In the genomic region with DNA sequence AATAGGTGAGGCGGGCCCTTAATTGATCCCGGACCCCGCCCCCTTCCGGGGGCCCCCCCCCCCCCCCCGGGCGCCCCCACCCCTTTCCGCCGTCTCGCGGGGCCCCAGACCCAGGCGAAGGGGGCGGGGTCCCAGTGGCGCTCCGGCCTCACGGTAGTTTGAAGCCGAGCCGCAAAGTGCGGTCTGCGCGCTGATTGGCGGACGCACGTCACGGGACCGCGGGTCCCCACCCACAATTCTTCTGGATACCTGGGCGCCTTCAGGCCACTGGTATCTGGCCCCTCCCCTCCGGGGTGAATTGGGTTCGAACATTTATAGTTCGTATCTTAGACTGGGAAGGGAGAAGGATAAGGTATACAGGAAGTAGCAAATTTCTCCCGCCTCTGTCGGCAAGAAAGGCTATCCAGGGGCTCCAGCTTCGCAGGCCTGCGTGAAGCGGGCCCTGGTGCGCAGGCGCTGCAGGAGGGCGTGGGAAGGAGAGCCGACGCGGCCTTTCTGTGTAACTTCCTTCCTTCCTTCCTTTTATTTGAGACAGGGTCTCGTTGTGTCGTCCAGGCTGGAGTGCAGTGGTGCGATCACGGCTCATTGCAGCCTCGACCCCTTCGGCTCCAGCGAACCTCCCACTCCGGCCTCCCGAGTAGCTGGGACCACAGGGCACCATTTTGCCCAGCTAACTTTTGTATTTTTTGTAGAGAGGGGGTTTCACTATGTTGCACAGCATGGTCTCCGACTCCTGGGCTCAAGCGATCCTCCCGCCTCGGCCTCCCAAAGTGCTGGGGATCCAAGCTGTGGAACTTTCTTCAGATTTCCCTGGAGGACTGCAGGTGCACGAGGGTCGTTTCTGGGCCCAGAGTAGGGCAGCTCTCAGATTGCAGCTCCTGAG, we compare ENCODE assay signal across 8 cellular contexts. TPM values are rescaled to one million over a fixed set of nuclear protein-coding genes. Genes with fewer than 3 reads are reported as not detected.
DNase-seq lines count a peak whose midpoint lies in the region; ATAC-seq lines count a peak whose summit lies in the region.

No MANE protein-coding gene starts in this region.

- peak overlapping the region; percentile 76 for H3K4me3 ChIP-seq in BLaER1

- peaks cover 4% of the 10 kb centered on the region for H3K27me3 Mint-ChIP-seq in activated CD4-positive, alpha-beta T cell treated with anti-CD3 and anti-CD28 coated beads, Interleukin-2, amount 10 ng/mL, durations not matched to agents 24 days and 14 days

- H3K9me3 ChIP-seq in BLaER1 = no peaks in the 10 kb centered on the region

- peaks cover 33% of the 10 kb centered on the region for H3K4me1 Mint-ChIP-seq in activated CD4-positive, alpha-beta T cell treated with anti-CD3 and anti-CD28 coated beads, Interleukin-2, amount 10 ng/mL, durations not matched to agents 24 days and 14 days

- ATAC-seq in GM19328 (IDR thresholded peaks at IDR 0.05; ENCODE audit: unreplicated experiment) (peak; percentile 72), HG03469 (IDR thresholded peaks at IDR 0.05; ENCODE audit: unreplicated experiment) (peak; percentile 86), left lobe of liver (peak; percentile 94)

- peak overlapping the region; percentile 88 for H3K27ac ChIP-seq in BLaER1

- peaks cover 21% of the 10 kb centered on the region for H3K36me3 ChIP-seq in BLaER1

- peak overlapping the region; percentile 92 for H3K4me2 ChIP-seq in BLaER1

- DNase-seq in NCI-H526 (lab: John Stamatoyannopoulos, UW) = peak; percentile 92 to 99
- peak; percentile 99 for DNase-seq in activated CD4-positive, alpha-beta T cell treated with anti-CD3 and anti-CD28 coated beads, Interleukin-2, amount 10 ng/mL, durations not matched to agents 24 days and 14 days
- peak; percentile 29 for DNase-seq in cortex of kidney (lab: John Stamatoyannopoulos, UW)
- peak; percentile 97 for DNase-seq in left lobe of liver (ENCODE audit: low spot score)
- peak; percentile 98 to 99 for DNase-seq in stimulated activated CD4-positive, alpha-beta T cell treated with anti-CD3 and anti-CD28 coated beads, Interleukin-2, amount 100 ng/mL, for 24 hours

- H4K20me1 ChIP-seq in BLaER1 = peaks cover 40% of the 10 kb centered on the region

- intact Hi-C loops in activated CD4-positive, alpha-beta T cell treated with anti-CD3 and anti-CD28 coated beads, Interleukin-2, amount 10 ng/mL, durations not matched to agents 24 days and 14 days (cut with micrococcal nuclease) = loop anchor here (1.0 kb wide), 5 partner anchors 31 to 166 kb away; a partner anchor contains a TSS

- peak overlapping the region; percentile 99 for H3K27ac Mint-ChIP-seq in activated CD4-positive, alpha-beta T cell treated with anti-CD3 and anti-CD28 coated beads, Interleukin-2, amount 10 ng/mL, durations not matched to agents 24 days and 14 days

- H3K36me3 Mint-ChIP-seq in activated CD4-positive, alpha-beta T cell treated with anti-CD3 and anti-CD28 coated beads, Interleukin-2, amount 10 ng/mL, durations not matched to agents 24 days and 14 days (ENCODE audit: low read depth) = peaks cover 29% of the 10 kb centered on the region

- H3K9me3 Mint-ChIP-seq in activated CD4-positive, alpha-beta T cell treated with anti-CD3 and anti-CD28 coated beads, Interleukin-2, amount 10 ng/mL, durations not matched to agents 24 days and 14 days = no peaks in the 10 kb centered on the region

- peaks cover 38% of the 10 kb centered on the region for H3K4me1 ChIP-seq in BLaER1

- peak overlapping the region; percentile 85 for H3K9ac ChIP-seq in BLaER1

- H3K4me3 Mint-ChIP-seq in activated CD4-positive, alpha-beta T cell treated with anti-CD3 and anti-CD28 coated beads, Interleukin-2, amount 10 ng/mL, durations not matched to agents 24 days and 14 days = peak overlapping the region; percentile 99

- no peaks in the 10 kb centered on the region for H3K27me3 ChIP-seq in BLaER1

RNA-seq across cellular contexts. Expression of a gene that starts 0.6 kb away (rescaled TPM):
- 321 and 339 TPM in 2 replicates for total RNA-seq in activated CD4-positive, alpha-beta T cell treated with anti-CD3 and anti-CD28 coated beads, Interleukin-2, amount 10 ng/mL, durations not matched to agents 24 days and 14 days
- 31.7 TPM for total RNA-seq in left lobe of liver

RNA-seq across cellular contexts. Expression of a gene that starts 36.0 kb away (rescaled TPM):
- total RNA-seq in activated CD4-positive, alpha-beta T cell treated with anti-CD3 and anti-CD28 coated beads, Interleukin-2, amount 10 ng/mL, durations not matched to agents 24 days and 14 days = 29.7 and 31.9 TPM in 2 replicates
- total RNA-seq in left lobe of liver = 21.9 TPM

Comparison
In these comparisons a context has a peak if more than half of its experiments do, and no peak if none do; other contexts are left out.
1. Peak in every context shown above with its lines: DNase-seq, ATAC-seq, H3K4me3 ChIP-seq and H3K27ac ChIP-seq.
2. DNase-seq: peak in every context shown above with its lines; median percentile 99 in activated CD4-positive, alpha-beta T cell treated with anti-CD3 and anti-CD28 coated beads, Interleukin-2, amount 10 ng/mL, durations not matched to agents 24 days and 14 days; 98 in stimulated activated CD4-positive, alpha-beta T cell treated with anti-CD3 and anti-CD28 coated beads, Interleukin-2, amount 100 ng/mL, for 24 hours; 97 in left lobe of liver; 96 in NCI-H526; 29 in cortex of kidney.